In the genomic region with DNA sequence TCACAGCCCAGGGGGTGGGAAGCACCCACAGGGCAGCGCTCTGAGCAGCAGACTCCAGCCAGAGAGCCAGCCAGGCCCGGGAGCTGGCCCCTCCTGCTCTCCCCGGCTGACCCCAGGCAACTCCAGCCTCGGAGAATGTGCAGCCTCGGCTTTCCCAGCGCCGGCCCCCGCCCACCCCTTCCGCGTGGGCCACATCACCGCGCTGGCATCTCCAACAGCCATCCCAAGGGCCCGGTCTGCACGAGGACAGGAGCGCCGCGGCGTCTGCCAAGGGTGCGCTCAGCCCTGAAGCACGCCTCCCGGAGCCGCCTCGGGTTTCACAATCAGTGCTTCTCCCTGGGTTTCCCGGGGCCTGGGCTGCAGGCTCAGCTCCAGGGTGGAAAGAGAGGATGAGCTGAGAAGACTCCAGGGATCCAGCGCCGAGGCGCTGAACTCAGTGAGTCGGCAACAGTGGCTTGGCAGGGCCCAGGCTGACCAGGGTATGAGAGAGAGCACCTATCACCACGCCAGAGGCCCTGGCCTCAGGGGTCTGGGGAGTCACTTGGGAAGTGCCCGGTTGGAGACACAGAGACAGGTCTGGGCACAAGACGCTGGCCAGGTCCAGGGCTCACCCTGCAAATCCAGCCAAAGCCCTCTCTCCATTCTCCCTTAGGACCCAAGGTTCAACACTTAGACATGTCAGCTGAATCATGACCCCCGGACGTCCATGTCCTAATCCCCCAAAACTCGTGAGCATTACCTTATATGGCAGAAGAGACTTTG, we compare ENCODE assay signal across 8 cellular contexts.
A peak's percentile ranks its signal among the peaks of the same experiment; 100 is the strongest.
DNase-seq lines count a peak whose midpoint lies in the region; ATAC-seq, FAIRE-seq and TF ChIP-seq lines count a peak whose summit lies in the region.

No MANE protein-coding gene starts in this region.

- no peak overlapping the region for H3K27ac Mint-ChIP-seq in activated CD8-positive, alpha-beta memory T cell treated with anti-CD3 and anti-CD28 coated beads, Interleukin-2, amount 10 ng/mL, durations not matched to agents 7 days and 5 days
- H3K27ac Mint-ChIP-seq in mesothelial cell of epicardium = peak overlapping the region; percentile 91

- no peaks in the 10 kb centered on the region for H3K9me3 Mint-ChIP-seq in activated CD8-positive, alpha-beta memory T cell treated with anti-CD3 and anti-CD28 coated beads, Interleukin-2, amount 10 ng/mL, durations not matched to agents 7 days and 5 days (ENCODE audit: low read depth)
- H3K9me3 Mint-ChIP-seq in mesothelial cell of epicardium = no peaks in the 10 kb centered on the region

- H3K4me1 Mint-ChIP-seq in activated CD8-positive, alpha-beta memory T cell treated with anti-CD3 and anti-CD28 coated beads, Interleukin-2, amount 10 ng/mL, durations not matched to agents 7 days and 5 days = no peaks in the 10 kb centered on the region
- H3K4me1 Mint-ChIP-seq in mesothelial cell of epicardium = peaks cover 30% of the 10 kb centered on the region

- ATAC-seq in activated CD8-positive, alpha-beta memory T cell treated with anti-CD3 and anti-CD28 coated beads, Interleukin-2, amount 10 ng/mL, durations not matched to agents 7 days and 5 days = no peak
- ATAC-seq in GM18907 (IDR thresholded peaks at IDR 0.05; ENCODE audit: unreplicated experiment) (no peak), HG03175 (IDR thresholded peaks at IDR 0.05; ENCODE audit: unreplicated experiment) (no peak)

- H3K4me3 ChIP-seq in epithelial cell of proximal tubule (ENCODE audit: low read depth, low read length) = no peak overlapping the region

- CTCF ChIA-PET in activated CD8-positive, alpha-beta memory T cell treated with anti-CD3 and anti-CD28 coated beads, Interleukin-2, amount 10 ng/mL, durations not matched to agents 7 days and 5 days (lab: Charles Lee) = no interaction called here

- no peak overlapping the region for H3K4me3 Mint-ChIP-seq in activated CD8-positive, alpha-beta memory T cell treated with anti-CD3 and anti-CD28 coated beads, Interleukin-2, amount 10 ng/mL, durations not matched to agents 7 days and 5 days
- H3K4me3 Mint-ChIP-seq in mesothelial cell of epicardium = peak overlapping the region; percentile 43

- FAIRE-seq in urothelium cell line (lab: Jason Lieb, UNC) (peak; percentile 82), GM12892 (lab: Jason Lieb, UNC) (no peak)

- TF ChIP-seq POLR2A in GM12892 (IDR thresholded peaks at IDR 0.05; ENCODE audit: low read depth, low read length) = no peak

- no peaks in the 10 kb centered on the region for H3K27me3 Mint-ChIP-seq in activated CD8-positive, alpha-beta memory T cell treated with anti-CD3 and anti-CD28 coated beads, Interleukin-2, amount 10 ng/mL, durations not matched to agents 7 days and 5 days
- H3K27me3 Mint-ChIP-seq in mesothelial cell of epicardium (ENCODE audit: low read depth) = no peaks in the 10 kb centered on the region

- TF ChIP-seq CTCF in epithelial cell of proximal tubule (conservative IDR thresholded peaks at IDR 0.05; ENCODE audit: low read depth, low read length) (no peak), mesothelial cell of epicardium (IDR thresholded peaks at IDR 0.05; ENCODE audit: unreplicated experiment) (no peak)

- DNase-seq in activated CD8-positive, alpha-beta memory T cell treated with anti-CD3 and anti-CD28 coated beads for 24 hours = peak; percentile 45
- DNase-seq in activated CD8-positive, alpha-beta memory T cell treated with anti-CD3 and anti-CD28 coated beads, Interleukin-2, amount 10 ng/mL, durations not matched to agents 7 days and 5 days = no peak
- DNase-seq in epithelial cell of proximal tubule (ENCODE audit: low read depth) (peak; percentile 56), mesothelial cell of epicardium (ENCODE audit: low spot score in 2 of 2, unreplicated experiment in 2 of 2) (peak; percentile 49 to 71), urothelium cell line (ENCODE audit: low spot score) (peak; percentile 89), GM12892 (ENCODE audit: insufficient read length) (no peak)

- H3K36me3 Mint-ChIP-seq in activated CD8-positive, alpha-beta memory T cell treated with anti-CD3 and anti-CD28 coated beads, Interleukin-2, amount 10 ng/mL, durations not matched to agents 7 days and 5 days = no peaks in the 10 kb centered on the region
- H3K36me3 Mint-ChIP-seq in mesothelial cell of epicardium = no peaks in the 10 kb centered on the region

Comparison
In these comparisons a context has a peak if more than half of its experiments do, and no peak if none do; other contexts are left out.
1. DNase-seq: peak in activated CD8-positive, alpha-beta memory T cell treated with anti-CD3 and anti-CD28 coated beads for 24 hours (single experiment), epithelial cell of proximal tubule (single experiment), mesothelial cell of epicardium (2 of 2) and urothelium cell line (single experiment); none in activated CD8-positive, alpha-beta memory T cell treated with anti-CD3 and anti-CD28 coated beads, Interleukin-2, amount 10 ng/mL, durations not matched to agents 7 days and 5 days (single experiment) and GM12892 (single experiment).